23 cellular contexts compared by ENCODE assay signal in genomic region chr20:21862224-21862927, GRCh38.
"Had no signal": no experiment of that assay in that cellular context is flagged by ENCODE, and none has a peak within 500 bp of the region (broad histone marks: within the 10 kb centered on the region; RNA-seq: fewer than 3 reads in every experiment).

No MANE protein-coding gene starts in this region.

- H3K4me3 ChIP-seq: cardiac muscle cell, spleen, thoracic aorta, upper lobe of left lung had no signal

- H3K27ac Mint-ChIP-seq: activated CD4-positive, alpha-beta memory T cell treated with anti-CD3 and anti-CD28 coated beads for 36 hours; activated naive CD4-positive, alpha-beta T cell treated with anti-CD3 and anti-CD28 coated beads for 36 hours; activated naive CD8-positive, alpha-beta T cell treated with anti-CD3 and anti-CD28 coated beads, Interleukin-2, amount 10 ng/mL, durations not matched to agents 7 days and 5 days; activated T-cell treated with anti-CD3 and anti-CD28 coated beads, Interleukin-2, amount 50 U/mL, for 72 hours; memory B cell; progenitor cell of endocrine pancreas; T-helper 17 cell had no signal

- H3K27me3 ChIP-seq: cardiac muscle cell, foreskin keratinocyte, spleen, upper lobe of left lung had no signal

- H3K4me1 ChIP-seq: foreskin keratinocyte, spleen, upper lobe of left lung had no signal

- H3K27me3 Mint-ChIP-seq: activated CD4-positive, alpha-beta memory T cell treated with anti-CD3 and anti-CD28 coated beads for 36 hours; activated naive CD8-positive, alpha-beta T cell treated with anti-CD3 and anti-CD28 coated beads, Interleukin-2, amount 10 ng/mL, durations not matched to agents 7 days and 5 days; memory B cell; T-helper 17 cell had no signal

- DNase-seq: activated CD4-positive, alpha-beta memory T cell treated with anti-CD3 and anti-CD28 coated beads for 36 hours; activated CD4-positive, alpha-beta T cell treated with anti-CD3 and anti-CD28 coated beads for 48 hours; activated CD4-positive, CD25-positive, alpha-beta regulatory T cell; activated effector memory CD4-positive, alpha-beta T cell treated with Interleukin-2 at 50 U/mL for 16 hours; activated naive CD4-positive, alpha-beta T cell treated with anti-CD3 and anti-CD28 coated beads for 36 hours; activated naive CD8-positive, alpha-beta T cell treated with anti-CD3 and anti-CD28 coated beads, Interleukin-2, amount 10 ng/mL, durations not matched to agents 7 days and 5 days; activated T-cell treated with anti-CD3 and anti-CD28 coated beads, Interleukin-2, amount 50 U/mL, for 72 hours; amygdala; cortex of kidney; erythroblast; foreskin keratinocyte; islet precursor cell; left cardiac atrium; retina; spleen; stimulated activated CD4-positive, alpha-beta T cell treated with anti-CD3 and anti-CD28 coated beads, Interleukin-4, amount 100 ng/mL, for 1 hour; stimulated activated naive CD4-positive, alpha-beta T cell; T-helper 17 cell had no signal

- ATAC-seq: activated T-cell treated with anti-CD3 and anti-CD28 coated beads, Interleukin-2, amount 50 U/mL, for 72 hours; foreskin keratinocyte; left cardiac atrium; T-helper 17 cell had no signal

- H3K4me3 Mint-ChIP-seq: activated CD4-positive, alpha-beta memory T cell treated with anti-CD3 and anti-CD28 coated beads for 36 hours; activated naive CD4-positive, alpha-beta T cell treated with anti-CD3 and anti-CD28 coated beads for 36 hours; activated naive CD8-positive, alpha-beta T cell treated with anti-CD3 and anti-CD28 coated beads, Interleukin-2, amount 10 ng/mL, durations not matched to agents 7 days and 5 days; activated T-cell treated with anti-CD3 and anti-CD28 coated beads, Interleukin-2, amount 50 U/mL, for 72 hours; memory B cell; T-helper 17 cell had no signal

- H3K9me3 ChIP-seq: thoracic aorta, upper lobe of left lung had no signal

- H3K27ac ChIP-seq: cardiac muscle cell, foreskin keratinocyte, spleen, thoracic aorta, upper lobe of left lung had no signal

- H3K36me3 Mint-ChIP-seq: activated CD4-positive, alpha-beta memory T cell treated with anti-CD3 and anti-CD28 coated beads for 36 hours; activated naive CD8-positive, alpha-beta T cell treated with anti-CD3 and anti-CD28 coated beads, Interleukin-2, amount 10 ng/mL, durations not matched to agents 7 days and 5 days; memory B cell had no signal

- H3K4me1 Mint-ChIP-seq: activated naive CD8-positive, alpha-beta T cell treated with anti-CD3 and anti-CD28 coated beads, Interleukin-2, amount 10 ng/mL, durations not matched to agents 7 days and 5 days; memory B cell; T-helper 17 cell had no signal

- H3K36me3 ChIP-seq: cardiac muscle cell, spleen, thoracic aorta, upper lobe of left lung had no signal
